Comparison of ENCODE assay signal across 1 cellular context in genomic region chr2:167602122-167602521, GRCh38.
TF ChIP-seq lines count a peak whose summit lies in the region.

No MANE protein-coding gene starts in this region.

TF ChIP-seq in GM23338, 12 proteins besides CTCF, POLR2A, EP300 and RAD21:
- TF ChIP-seq REST (IDR thresholded peaks at IDR 0.05; ENCODE audit: unreplicated experiment) (no peak), ZNF114 (CRISPR knock-in tag; IDR thresholded peaks at IDR 0.05) (no peak), ZNF462 (CRISPR knock-in tag; IDR thresholded peaks at IDR 0.05) (no peak), NANOG (IDR thresholded peaks at IDR 0.05; ENCODE audit: borderline replicate concordance) (no peak), POLR2AphosphoS5 (IDR thresholded peaks at IDR 0.05; ENCODE audit: low read depth) (no peak), EZH2 (IDR thresholded peaks at IDR 0.05; ENCODE audit: low read depth, unreplicated experiment) (no peak), ZNF331 (CRISPR knock-in tag; IDR thresholded peaks at IDR 0.05; ENCODE audit: low read depth) (no peak)
- TF ChIP-seq, protein P1, sequence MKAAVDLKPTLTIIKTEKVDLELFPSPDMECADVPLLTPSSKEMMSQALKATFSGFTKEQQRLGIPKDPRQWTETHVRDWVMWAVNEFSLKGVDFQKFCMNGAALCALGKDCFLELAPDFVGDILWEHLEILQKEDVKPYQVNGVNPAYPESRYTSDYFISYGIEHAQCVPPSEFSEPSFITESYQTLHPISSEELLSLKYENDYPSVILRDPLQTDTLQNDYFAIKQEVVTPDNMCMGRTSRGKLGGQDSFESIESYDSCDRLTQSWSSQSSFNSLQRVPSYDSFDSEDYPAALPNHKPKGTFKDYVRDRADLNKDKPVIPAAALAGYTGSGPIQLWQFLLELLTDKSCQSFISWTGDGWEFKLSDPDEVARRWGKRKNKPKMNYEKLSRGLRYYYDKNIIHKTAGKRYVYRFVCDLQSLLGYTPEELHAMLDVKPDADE (IDR thresholded peaks at IDR 0.05): no peak
